ENCODE assay signal across 14 cellular contexts in the genomic region with DNA sequence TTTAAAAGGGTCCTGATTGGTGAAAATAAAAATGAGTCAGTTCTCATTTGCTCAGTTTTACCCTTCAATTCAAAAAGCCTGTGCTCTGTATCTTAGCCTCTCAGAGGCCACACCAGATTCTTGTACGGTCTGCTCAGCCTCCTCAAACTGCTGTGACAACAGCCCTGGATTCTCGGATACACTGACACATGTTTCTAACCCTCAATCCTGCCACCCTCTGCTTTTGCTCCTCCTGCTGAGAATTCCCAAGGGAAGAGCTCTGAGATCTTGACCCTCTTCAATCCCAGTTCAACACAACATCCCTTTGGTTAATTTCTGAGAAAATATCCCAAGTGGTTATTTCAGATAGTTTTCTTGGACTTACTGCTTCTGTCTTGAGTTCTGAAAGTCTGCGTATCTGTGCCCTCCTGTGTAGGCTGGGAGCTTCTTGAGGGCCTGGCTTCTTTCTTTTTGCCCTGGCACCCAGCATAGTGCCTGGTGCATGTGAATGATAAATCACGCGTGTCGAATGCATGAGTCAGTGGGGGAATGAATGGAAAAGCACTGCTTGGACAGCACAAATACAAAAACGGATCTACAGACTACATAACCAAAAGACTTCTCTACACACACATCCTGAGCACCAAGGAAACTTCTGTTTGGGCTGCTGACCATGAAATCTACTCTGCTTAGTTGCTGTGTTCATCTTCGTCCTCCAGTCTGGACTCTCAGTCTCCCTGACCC. TPM values are rescaled to one million over a fixed set of nuclear protein-coding genes. Genes with fewer than 3 reads are reported as not detected.
DNase-seq lines count a peak whose midpoint lies in the region; ATAC-seq, FAIRE-seq and TF ChIP-seq lines count a peak whose summit lies in the region.
"Had no signal": no experiment of that assay in that cellular context is flagged by ENCODE, and none has a peak within 500 bp of the region (broad histone marks: within the 10 kb centered on the region; RNA-seq: fewer than 3 reads in every experiment).

No MANE protein-coding gene starts in this region.

- no peak overlapping the region for H3K4me3 Mint-ChIP-seq in CD14-positive monocyte
- H3K4me3 Mint-ChIP-seq: activated CD8-positive, alpha-beta T cell treated with anti-CD3 and anti-CD28 coated beads for 36 hours had no signal

- H3K27ac ChIP-seq in Karpas-422 (ENCODE audit: low read length) (no peak overlapping the region), K562 (ENCODE audit: extremely low read depth, low read depth, low read length) (no peak overlapping the region), kidney (ENCODE audit: low read depth in 2 of 2, low read length in 2 of 2) (peak overlapping the region; percentile 15 to 25), stomach smooth muscle (ENCODE audit: low read length) (peak overlapping the region; percentile 95)
- H3K27ac ChIP-seq: foreskin keratinocyte had no signal

- CTCF ChIA-PET in K562 (lab: Yijun Ruan, JAX; ENCODE audit: low intra/inter-chr PET ratio), result no interaction called here

- DNase-seq in Karpas-422 (peak; percentile 14), K562 (ENCODE audit: extremely low read depth in 1 of 4, low spot score in 3 of 4) (no peak), kidney (no peak), H4 (ENCODE audit: low spot score) (no peak), CD14-positive monocyte (ENCODE audit: low spot score) (no peak)
- DNase-seq in stimulated activated CD4-positive, alpha-beta T cell treated with anti-CD3 and anti-CD28 coated beads, Interleukin-12 subunit alpha, Interleukin-12 subunit beta, amount 100 ng/mL, for 4 hours, result no peak
- DNase-seq in activated CD8-positive, alpha-beta memory T cell treated with anti-CD3 and anti-CD28 coated beads for 24 hours, result no peak
- DNase-seq: activated CD8-positive, alpha-beta T cell treated with anti-CD3 and anti-CD28 coated beads for 36 hours; mesendoderm; testis had no signal

- in situ Hi-C loops in K562 (cut with MboI), result no loop called here

- H3K79me2 ChIP-seq in Karpas-422 (ENCODE audit: low read length) (no peaks in the 10 kb centered on the region), K562 (ENCODE audit: control insufficient read depth, insufficient read depth, low read length) (no peaks in the 10 kb centered on the region)

- no peak for FAIRE-seq in K562 (lab: Jason Lieb, UNC)
- no peak for FAIRE-seq in kidney (lab: Jason Lieb, UNC)
- FAIRE-seq: D721Med, GM12892 had no signal

- H3K27me3 ChIP-seq in Karpas-422 (ENCODE audit: low read length) (no peaks in the 10 kb centered on the region), K562 (ENCODE audit: control insufficient read depth in 2 of 2, insufficient read depth in 2 of 2, low read length in 2 of 2) (no peaks in the 10 kb centered on the region), stomach smooth muscle (ENCODE audit: control insufficient read depth in 1 of 2, insufficient read depth in 2 of 2, low read length in 2 of 2) (no peaks in the 10 kb centered on the region)
- H3K27me3 ChIP-seq: foreskin keratinocyte, testis had no signal

- peaks cover 0 to 8% (median 2%) of the 10 kb centered on the region in 7 donors for H3K9me3 Mint-ChIP-seq in CD14-positive monocyte
- H3K9me3 Mint-ChIP-seq: activated CD8-positive, alpha-beta T cell treated with anti-CD3 and anti-CD28 coated beads for 36 hours had no signal

- no TSS peak for BruUV-seq in K562 (replicated peaks; lab: Mats Ljungman, UMichigan)

- no peaks in the 10 kb centered on the region for H3K9me2 ChIP-seq in Karpas-422 (replicated peaks; ENCODE audit: insufficient read depth, low read length)

- ATAC-seq in K562, result no peak; the same call in 2 of the 3 replicates
- ATAC-seq: activated CD8-positive, alpha-beta T cell treated with anti-CD3 and anti-CD28 coated beads for 36 hours; foreskin keratinocyte had no signal

- H3K4me1 ChIP-seq in Karpas-422 (ENCODE audit: low read length) (no peaks in the 10 kb centered on the region), K562 (replicated peaks in 1 of 2; ENCODE audit: control insufficient read depth in 2 of 2, insufficient read depth in 2 of 2, low read length in 2 of 2) (peaks cover 10 to 30% of the 10 kb centered on the region in 2 experiments), kidney (ENCODE audit: control insufficient read depth in 1 of 2, insufficient read depth in 1 of 2, low read depth in 1 of 2, low read length in 2 of 2) (no peaks in the 10 kb centered on the region), stomach smooth muscle (ENCODE audit: control insufficient read depth, insufficient read depth, low read length) (peaks cover 65% of the 10 kb centered on the region)

- H3K27me3 Mint-ChIP-seq in CD14-positive monocyte (ENCODE audit: low read depth in 3 of 3), result peaks cover 1 to 6% (median 2%) of the 10 kb centered on the region in 3 donors

- H3K36me3 ChIP-seq in Karpas-422 (ENCODE audit: insufficient read depth, low read length) (no peaks in the 10 kb centered on the region), K562 (ENCODE audit: control insufficient read depth, insufficient read depth, low read length) (no peaks in the 10 kb centered on the region), kidney (ENCODE audit: control insufficient read depth in 1 of 2, insufficient read depth in 2 of 2, low read length in 2 of 2) (no peaks in the 10 kb centered on the region), stomach smooth muscle (ENCODE audit: control insufficient read depth in 2 of 2, insufficient read depth in 2 of 2, low read length in 2 of 2) (no peaks in the 10 kb centered on the region)

- intact Hi-C loops in K562 (cut with micrococcal nuclease), result no loop called here
- intact Hi-C loops in kidney (cut with DNase I), result no loop called here
- intact Hi-C loops in CD14-positive monocyte (cut with micrococcal nuclease), result no loop called here

- peak overlapping the region in 2 of 7 donors; percentile 19 to 51 for H3K27ac Mint-ChIP-seq in CD14-positive monocyte
- H3K27ac Mint-ChIP-seq: activated CD8-positive, alpha-beta T cell treated with anti-CD3 and anti-CD28 coated beads for 36 hours had no signal

- H3K9ac ChIP-seq in Karpas-422 (ENCODE audit: low read length) (no peak overlapping the region), K562 (ENCODE audit: insufficient read depth in 1 of 2, low read depth in 2 of 2, low read length in 2 of 2) (no peak overlapping the region), kidney (ENCODE audit: low read length in 2 of 2) (no peak overlapping the region), stomach smooth muscle (ENCODE audit: low read length in 2 of 2) (peak overlapping the region; percentile 41 to 62)

- H3K9me3 ChIP-seq in Karpas-422 (ENCODE audit: low read length), result no peaks in the 10 kb centered on the region
- no peaks in the 10 kb centered on the region for H3K9me3 ChIP-seq in K562 (replicated peaks; ENCODE audit: control insufficient read depth, insufficient read depth, low read depth, low read length)
- no peaks in the 10 kb centered on the region for H3K9me3 ChIP-seq in kidney (ENCODE audit: control insufficient read depth in 1 of 2, low read length in 2 of 2)
- H3K9me3 ChIP-seq in stomach smooth muscle (ENCODE audit: control insufficient read depth in 2 of 2, low read length in 2 of 2), result no peaks in the 10 kb centered on the region
- H3K9me3 ChIP-seq: testis had no signal

- no peak for TF ChIP-seq EP300 in K562 (IDR thresholded peaks at IDR 0.05; ENCODE audit: low read length)

- TF ChIP-seq CTCF in K562 (IDR thresholded peaks at IDR 0.05 in 2 of 3, conservative IDR thresholded peaks at IDR 0.05 in 1 of 3; ENCODE audit: insufficient read depth in 2 of 3, low read depth in 1 of 3, low read length in 3 of 3) (no peak), kidney (IDR thresholded peaks at IDR 0.05; ENCODE audit: borderline replicate concordance, extremely low read depth, insufficient read depth) (no peak), CD14-positive monocyte (IDR thresholded peaks at IDR 0.05) (no peak)

- no peak for TF ChIP-seq RAD21 in K562 (CRISPR knock-in tag; conservative IDR thresholded peaks at IDR 0.05 in 1 of 2, IDR thresholded peaks at IDR 0.05 in 1 of 2)

- peaks cover 8% of the 10 kb centered on the region for H3K4me1 Mint-ChIP-seq in CD14-positive monocyte

- no peak for TF ChIP-seq POLR2A in K562 (conservative IDR thresholded peaks at IDR 0.05)

- POLR2A ChIA-PET in K562 (lab: Yijun Ruan, JAX), result interaction anchor here (0.6 to 1.2 kb wide), 3 partner anchors 81 to 255 kb away, joined by 3 to 4 read pairs (median 4); no protein-coding TSS in a partner anchor

- H4K20me1 ChIP-seq in Karpas-422 (ENCODE audit: insufficient read depth, low read depth, low read length) (no peaks in the 10 kb centered on the region), K562 (replicated peaks; ENCODE audit: control insufficient read depth, insufficient read depth, low read length) (no peaks in the 10 kb centered on the region)

- H3K4me3 ChIP-seq in Karpas-422 (ENCODE audit: low read length) (no peak overlapping the region), K562 (no peak overlapping the region), kidney (ENCODE audit: low read length in 2 of 2) (no peak overlapping the region), stomach smooth muscle (ENCODE audit: low read length in 2 of 2) (peak overlapping the region in 1 of 2 donors; percentile 55)
- H3K4me3 ChIP-seq: testis had no signal

- H2AFZ ChIP-seq in Karpas-422 (ENCODE audit: low read length) (no peak overlapping the region), K562 (ENCODE audit: low read depth, low read length) (peak overlapping the region; percentile 45; the same call in 1 of the 2 replicates)

- 61% methylated on average over 8 of the region's 8 CpGs for WGBS in K562 (ENCODE audit: insufficient coverage, low coverage, missing lambda C conversion rate)

- H3K9me1 ChIP-seq in K562 (ENCODE audit: control insufficient read depth, insufficient read depth, low read length), result no peaks in the 10 kb centered on the region

- no peak overlapping the region for H3K4me2 ChIP-seq in Karpas-422 (ENCODE audit: low read depth, low read length, poor library complexity, severe bottlenecking)
- no peak overlapping the region for H3K4me2 ChIP-seq in K562 (ENCODE audit: insufficient read depth, low read length)

- no peaks in the 10 kb centered on the region for H3K36me3 Mint-ChIP-seq in CD14-positive monocyte

RNA-seq across cellular contexts. Expression of gene IRF2BP2, which starts 24.5 kb away (rescaled TPM):
- 14.1 and 16.5 TPM in 2 replicates for total RNA-seq in Karpas-422 (2014; rRNA removed; shearing (Covaris generic); ENCODE audit: low replicate concordance)
- total RNA-seq in K562 (2011; cell fraction: chromatin; rRNA removed; ENCODE audit: low replicate concordance), result 23.6 and 29.2 TPM in 2 replicates
- total RNA-seq in K562 (2011; cell fraction: nucleolus; rRNA removed), result 17.0 and 26.0 TPM in 2 replicates
- total RNA-seq in K562 (2011; cell fraction: nucleoplasm; rRNA removed), result 17.2 and 26.8 TPM in 2 replicates
- 24.4 and 38.8 TPM in 2 replicates for total RNA-seq in K562 (2014; rRNA removed)
- 18.4 and 22.1 TPM in 2 replicates for total RNA-seq in K562 (2014; rRNA removed; fragmentation: Illumina TruSeq; extraction: Trizol)
- total RNA-seq in K562 (2015; rRNA removed; fragmentation: Illumina TruSeq; extraction: Trizol), result 35.3 and 39.1 TPM in 2 replicates
- 68.4 and 68.6 TPM in 2 replicates for total RNA-seq in K562 (2021)
- polyA plus RNA-seq in K562 (2011; rRNA removed), result 7.7 and 18.0 TPM in 2 replicates
- polyA plus RNA-seq in K562 (2011; cell fraction: cytosol; rRNA removed), result 12.4 and 22.0 TPM in 2 replicates
- polyA plus RNA-seq in K562 (2011; cell fraction: nucleus; rRNA removed), result 73.6 and 97.0 TPM in 2 replicates
- polyA plus RNA-seq in K562 (2012), result 38.3 and 116 TPM in 2 replicates
- 47.0 and 60.0 TPM in 2 replicates for polyA plus RNA-seq in K562 (2014; fragmentation: Illumina TruSeq; extraction: Trizol)
- polyA plus RNA-seq in K562 (2014; fragmentation: Nextera tagmentation; extraction: Ambion mirVana), result 10 to 100 TPM; 11.4 to 18.2 TPM
- polyA plus RNA-seq in K562 (2014; rRNA removed), result 19.0 and 30.4 TPM in 2 replicates
- 10.8 and 16.9 TPM in 2 replicates for polyA minus RNA-seq in K562 (2011; rRNA and poly(A)+ RNA removed)
- 43.5 and 61.6 TPM in 2 replicates for polyA minus RNA-seq in K562 (2011; cell fraction: cytosol; rRNA and poly(A)+ RNA removed)
- 22.5 and 41.3 TPM in 2 replicates for polyA minus RNA-seq in K562 (2011; cell fraction: nucleus; rRNA and poly(A)+ RNA removed)
- total RNA-seq in kidney, result 130 TPM
- polyA plus RNA-seq in kidney (ENCODE audit: insufficient read depth, low read depth, low replicate concordance), result 53.8 TPM
- total RNA-seq in H4 (2014; rRNA removed; shearing (Covaris generic)), result 34.3 and 43.4 TPM in 2 replicates
- 10 to 100 TPM; 22.4 to 22.6 TPM for polyA plus RNA-seq in CD14-positive monocyte

Comparison
In these comparisons a context has a peak if more than half of its experiments do, and no peak if none do; other contexts are left out.
1. H3K27ac ChIP-seq: peak in kidney (2 of 2) and stomach smooth muscle (single experiment); none in Karpas-422 (single experiment) and K562 (single experiment).
2. H3K9ac ChIP-seq: peak in stomach smooth muscle (2 of 2); none in Karpas-422 (single experiment), K562 (0 of 2) and kidney (0 of 2).